ENCODE assay signal across 37 cellular contexts in genomic region chr1:63793741-63794240, GRCh38. TPM values are rescaled to one million over a fixed set of nuclear protein-coding genes. Genes with fewer than 3 reads are reported as not detected.
"Had no signal": no experiment of that assay in that cellular context is flagged by ENCODE, and none has a peak within 500 bp of the region (broad histone marks: within the 10 kb centered on the region; RNA-seq: fewer than 3 reads in every experiment).

No MANE protein-coding gene starts in this region.

- H3K27ac Mint-ChIP-seq: activated CD4-positive, alpha-beta memory T cell treated with anti-CD3 and anti-CD28 coated beads for 36 hours; activated CD4-positive, alpha-beta T cell treated with anti-CD3 and anti-CD28 coated beads, Interleukin-2, amount 10 ng/mL, durations not matched to agents 24 days and 14 days; activated naive CD4-positive, alpha-beta T cell treated with anti-CD3 and anti-CD28 coated beads for 36 hours; activated naive CD8-positive, alpha-beta T cell treated with anti-CD3 and anti-CD28 coated beads for 36 hours; activated T-helper 1 cell treated with anti-CD3 and anti-CD28 coated beads, Interleukin-12 subunit alpha, Interleukin-12 subunit beta, Interleukin-2, Interleukin-4 antibody, amounts not matched to agents 30 ng/mL and 10 ng/mL and 1 ng/mL, durations not matched to agents 14 hours and 24 hours and 36 hours; brain; immature natural killer cell; nephron; stimulated activated naive B cell treated with anti-CD40 and anti-IgM and Interleukin-4, amounts not matched to agents 10 μg/mL and 1 μg/mL and 100 μg/mL, for 72 hours; T-helper 2 cell treated with Interferon-gamma antibody and Interleukin-4, amounts not matched to agents 5 μg/mL and 100 μg/mL, for 36 hours had no signal

- H3K27me3 Mint-ChIP-seq: activated CD4-positive, alpha-beta memory T cell treated with anti-CD3 and anti-CD28 coated beads for 36 hours had no signal

- DNase-seq: activated CD4-positive, alpha-beta memory T cell treated with anti-CD3 and anti-CD28 coated beads for 36 hours; activated CD4-positive, alpha-beta T cell treated with anti-CD3 and anti-CD28 coated beads, Interleukin-2, amount 10 ng/mL, durations not matched to agents 24 days and 14 days; activated CD4-positive, CD25-positive, alpha-beta regulatory T cell treated with anti-CD3 and anti-CD28 coated beads, Interleukin-2, amount 50 U/mL, for 72 hours; activated CD8-positive, alpha-beta memory T cell treated with anti-CD3 and anti-CD28 coated beads, Interleukin-2, amount 50 U/mL, for 4 hours; activated effector memory CD4-positive, alpha-beta T cell treated with anti-CD3 and anti-CD28 coated beads, Interleukin-2, amount 50 U/mL, for 16 hours; activated naive CD4-positive, alpha-beta T cell treated with anti-CD3 and anti-CD28 coated beads for 36 hours; activated naive CD8-positive, alpha-beta T cell treated with anti-CD3 and anti-CD28 coated beads for 36 hours; activated T-cell treated with anti-CD3 and anti-CD28 coated beads, Interleukin-2, amount 50 U/mL, for 1 hour; adrenal gland; cerebellar nuclear complex; cortex of kidney; foreskin fibroblast; head of caudate nucleus; hippocampal formation; immature natural killer cell; lower lobe of right lung; mucosa of descending colon; stimulated activated CD4-positive, alpha-beta T cell treated with anti-CD3 and anti-CD28 coated beads, Interleukin-1b, Interleukin-23, amount 100 ng/mL, for 48 hours; stimulated activated CD4-positive, alpha-beta T cell treated with anti-CD3 and anti-CD28 coated beads, Interleukin-4, amount 100 ng/mL, for 4 hours; stimulated activated CD8-positive, alpha-beta memory T cell treated with anti-CD3 and anti-CD28 coated beads, Interleukin-4, amount 100 ng/mL, for 48 hours; stimulated activated naive B cell treated with anti-CD40 and anti-IgM and Interleukin-4, amounts not matched to agents 10 μg/mL and 1 μg/mL and 100 μg/mL, for 72 hours; T-helper 1 cell had no signal

- H3K9ac ChIP-seq: parathyroid adenoma had no signal

- H3K27me3 ChIP-seq: adrenal gland, ascending aorta, cardiac muscle cell, right atrium auricular region, tibial nerve had no signal

- FAIRE-seq: urothelium cell line had no signal

- H3K36me3 ChIP-seq: adrenal gland, ascending aorta, cardiac muscle cell, lower lobe of right lung, neutrophil, right atrium auricular region had no signal

- H3K36me3 Mint-ChIP-seq: activated CD4-positive, alpha-beta memory T cell treated with anti-CD3 and anti-CD28 coated beads for 36 hours; activated naive CD8-positive, alpha-beta T cell treated with anti-CD3 and anti-CD28 coated beads for 36 hours; brain; immature natural killer cell had no signal

- H3K4me3 ChIP-seq: adrenal gland, cardiac muscle cell, lower lobe of right lung, mucosa of descending colon, right atrium auricular region, smooth muscle cell, tibial nerve had no signal

- H3K9me3 Mint-ChIP-seq: activated CD4-positive, alpha-beta memory T cell treated with anti-CD3 and anti-CD28 coated beads for 36 hours; activated CD4-positive, alpha-beta T cell treated with anti-CD3 and anti-CD28 coated beads, Interleukin-2, amount 10 ng/mL, durations not matched to agents 24 days and 14 days; activated naive CD4-positive, alpha-beta T cell treated with anti-CD3 and anti-CD28 coated beads for 36 hours; activated naive CD8-positive, alpha-beta T cell treated with anti-CD3 and anti-CD28 coated beads for 36 hours; activated T-helper 1 cell treated with anti-CD3 and anti-CD28 coated beads, Interleukin-12 subunit alpha, Interleukin-12 subunit beta, Interleukin-2, Interleukin-4 antibody, amounts not matched to agents 30 ng/mL and 10 ng/mL and 1 ng/mL, durations not matched to agents 14 hours and 24 hours and 36 hours; brain; immature natural killer cell; nephron; stimulated activated naive B cell treated with anti-CD40 and anti-IgM and Interleukin-4, amounts not matched to agents 10 μg/mL and 1 μg/mL and 100 μg/mL, for 72 hours; T-helper 2 cell treated with Interferon-gamma antibody and Interleukin-4, amounts not matched to agents 5 μg/mL and 100 μg/mL, for 36 hours had no signal

- H3K4me3 Mint-ChIP-seq: activated CD4-positive, alpha-beta memory T cell treated with anti-CD3 and anti-CD28 coated beads for 36 hours; activated CD4-positive, alpha-beta T cell treated with anti-CD3 and anti-CD28 coated beads, Interleukin-2, amount 10 ng/mL, durations not matched to agents 24 days and 14 days; activated naive CD4-positive, alpha-beta T cell treated with anti-CD3 and anti-CD28 coated beads for 36 hours; activated naive CD8-positive, alpha-beta T cell treated with anti-CD3 and anti-CD28 coated beads for 36 hours; activated T-helper 1 cell treated with anti-CD3 and anti-CD28 coated beads, Interleukin-12 subunit alpha, Interleukin-12 subunit beta, Interleukin-2, Interleukin-4 antibody, amounts not matched to agents 30 ng/mL and 10 ng/mL and 1 ng/mL, durations not matched to agents 14 hours and 24 hours and 36 hours; brain; immature natural killer cell; nephron; stimulated activated naive B cell treated with anti-CD40 and anti-IgM and Interleukin-4, amounts not matched to agents 10 μg/mL and 1 μg/mL and 100 μg/mL, for 72 hours; T-helper 2 cell treated with Interferon-gamma antibody and Interleukin-4, amounts not matched to agents 5 μg/mL and 100 μg/mL, for 36 hours had no signal

- H3K4me1 Mint-ChIP-seq: activated CD4-positive, alpha-beta T cell treated with anti-CD3 and anti-CD28 coated beads, Interleukin-2, amount 10 ng/mL, durations not matched to agents 24 days and 14 days; activated naive CD8-positive, alpha-beta T cell treated with anti-CD3 and anti-CD28 coated beads for 36 hours; immature natural killer cell had no signal

- H3K27ac ChIP-seq: adrenal gland, cardiac muscle cell, lower lobe of right lung, neutrophil, parathyroid adenoma, right atrium auricular region, tibial nerve, VCaP had no signal

- H3K9me3 ChIP-seq: adrenal gland, ascending aorta, lower lobe of right lung, mucosa of descending colon, neutrophil, right atrium auricular region, tibial nerve had no signal

- ATAC-seq: esophagus mucosa; lower lobe of right lung; mucosa of descending colon; stimulated activated naive B cell treated with anti-CD40 and anti-IgM and Interleukin-4, amounts not matched to agents 10 μg/mL and 1 μg/mL and 100 μg/mL, for 72 hours had no signal

- H3K4me1 ChIP-seq: adrenal gland, parathyroid adenoma had no signal

RNA-seq across cellular contexts. Expression of gene ROR1, which starts 20.0 kb away (rescaled TPM):
- total RNA-seq: activated CD4-positive, alpha-beta T cell treated with anti-CD3 and anti-CD28 coated beads, Interleukin-2, amount 10 ng/mL, durations not matched to agents 24 days and 14 days; activated CD8-positive, alpha-beta memory T cell treated with anti-CD3 and anti-CD28 coated beads for 36 hours; activated naive CD8-positive, alpha-beta T cell treated with anti-CD3 and anti-CD28 coated beads for 36 hours; activated T-helper 1 cell treated with anti-CD3 and anti-CD28 coated beads, Interleukin-12 subunit alpha, Interleukin-12 subunit beta, Interleukin-2, Interleukin-4 antibody, amounts not matched to agents 30 ng/mL and 10 ng/mL and 1 ng/mL, durations not matched to agents 14 hours and 24 hours and 36 hours had no signal
